ENCODE assay signal across 8 cellular contexts in genomic region chr15:65305144-65305758, GRCh38. TPM values are rescaled to one million over a fixed set of nuclear protein-coding genes. Genes with fewer than 3 reads are reported as not detected.
DNase-seq lines count a peak whose midpoint lies in the region; ATAC-seq, FAIRE-seq and TF ChIP-seq lines count a peak whose summit lies in the region.

No MANE protein-coding gene starts in this region.

- POLR2A ChIA-PET in HepG2 (lab: Yijun Ruan, JAX): interaction anchor here (0.6 to 2.4 kb wide), 34 partner anchors 9 to 1142 kb away, joined by 3 to 50 read pairs (median 6); partner anchors contain the start of genes CLPX, DPP8, HACD3 and IGDCC3

- in situ Hi-C loops in HepG2 (cut with HindIII; ENCODE audit: extremely low pct_ligation_motif_present, low pct_unique_long_range_greater_than_20kb): no loop called here

- H3K4me3 Mint-ChIP-seq in activated naive CD4-positive, alpha-beta T cell treated with anti-CD3 and anti-CD28 coated beads, Interleukin-2, amount 50 U/mL, for 24 hours: peak overlapping the region; percentile 99

- TF ChIP-seq POLR2A in HepG2 (IDR thresholded peaks at IDR 0.05; ENCODE audit: insufficient read depth in 1 of 2, low read depth in 2 of 2, low read length in 2 of 2): no peak; a peak in 1 of 4 replicates
- no peak for TF ChIP-seq POLR2A in tibial nerve (IDR thresholded peaks at IDR 0.05)

- H3K27ac ChIP-seq in HepG2 (ENCODE audit: extremely low read length, insufficient read depth, low read length): peak overlapping the region; percentile 91
- H3K27ac ChIP-seq in tibial nerve: peak overlapping the region; percentile 81 to 94 (median 85)

- H3K4me3 ChIP-seq in BE2C (ENCODE audit: low read depth, low read length) (peak overlapping the region; percentile 2), HepG2 (replicated peaks in 1 of 3; ENCODE audit: insufficient read depth in 1 of 3, low read depth in 2 of 3, low read length in 3 of 3) (peak overlapping the region in 1 of 3 experiments; percentile 23; a peak in 2 of 6 replicates), tibial nerve (peak overlapping the region; percentile 10 to 67 (median 52)), foreskin fibroblast (ENCODE audit: low read depth in 1 of 2, low read length in 2 of 2) (no peak overlapping the region)

- no peaks in the 10 kb centered on the region for H3K27me3 Mint-ChIP-seq in activated naive CD4-positive, alpha-beta T cell treated with anti-CD3 and anti-CD28 coated beads, Interleukin-2, amount 50 U/mL, for 24 hours

- no peaks in the 10 kb centered on the region for H4K20me1 ChIP-seq in HepG2 (ENCODE audit: insufficient read depth, low read length)

- peaks cover 30% of the 10 kb centered on the region for H3K4me1 Mint-ChIP-seq in activated naive CD4-positive, alpha-beta T cell treated with anti-CD3 and anti-CD28 coated beads, Interleukin-2, amount 50 U/mL, for 24 hours

- H3K4me2 ChIP-seq in HepG2 (ENCODE audit: low read depth, low read length): peak overlapping the region; percentile 70

- BruUV-seq in HepG2 (replicated peaks; lab: Mats Ljungman, UMichigan): no TSS peak

- H3K36me3 ChIP-seq in BE2C: no peaks in the 10 kb centered on the region
- no peaks in the 10 kb centered on the region for H3K36me3 ChIP-seq in HepG2 (replicated peaks in 1 of 2; ENCODE audit: control insufficient read depth in 1 of 2, insufficient read depth in 2 of 2, low read length in 2 of 2)
- no peaks in the 10 kb centered on the region for H3K36me3 ChIP-seq in tibial nerve

- H3K36me3 Mint-ChIP-seq in activated naive CD4-positive, alpha-beta T cell treated with anti-CD3 and anti-CD28 coated beads, Interleukin-2, amount 50 U/mL, for 24 hours: no peaks in the 10 kb centered on the region

- intact Hi-C loops in HepG2 (cut with micrococcal nuclease; ENCODE audit: unreplicated experiment): no loop called here

- H3K4me1 ChIP-seq in BE2C (peaks cover 4% of the 10 kb centered on the region; the same call in 1 of the 2 replicates), HepG2 (ENCODE audit: insufficient read depth, low read length) (peaks cover 42% of the 10 kb centered on the region), tibial nerve (peaks cover 0 to 17% (median 5%) of the 10 kb centered on the region in 4 donors)

- TF ChIP-seq EP300 in HepG2 (IDR thresholded peaks at IDR 0.05; ENCODE audit: low read depth in 2 of 2, low read length in 2 of 2) (no peak), HepG2 (CRISPR knock-in tag; IDR thresholded peaks at IDR 0.05; ENCODE audit: borderline replicate concordance) (no peak), tibial nerve (IDR thresholded peaks at IDR 0.05) (no peak)

- peak overlapping the region; percentile 99 for H3K27ac Mint-ChIP-seq in activated naive CD4-positive, alpha-beta T cell treated with anti-CD3 and anti-CD28 coated beads, Interleukin-2, amount 50 U/mL, for 24 hours

- H3K9me3 ChIP-seq in BE2C (no peaks in the 10 kb centered on the region), HepG2 (ENCODE audit: low read length) (no peaks in the 10 kb centered on the region), tibial nerve (no peaks in the 10 kb centered on the region)

- peak overlapping the region; percentile 86; the same call in 1 of the 2 replicates for H3K9ac ChIP-seq in HepG2 (ENCODE audit: insufficient read depth, low read depth, low read length)

- no peak for DNase-seq in BE2C
- DNase-seq in HepG2 (ENCODE audit: low spot score): no peak
- DNase-seq in tibial nerve (ENCODE audit: low spot score in 2 of 2): no peak
- no peak for DNase-seq in foreskin fibroblast
- no peak for DNase-seq in stimulated activated CD4-positive, alpha-beta T cell treated with anti-CD3 and anti-CD28 coated beads, Interleukin-12 subunit alpha, Interleukin-12 subunit beta, amount 100 ng/mL, for 4 hours
- DNase-seq in NCI-H524 treated with DMSO at 0.1 percent for 48 hours (lab: John Stamatoyannopoulos, UW): no peak

- no peaks in the 10 kb centered on the region for H3K9me3 Mint-ChIP-seq in activated naive CD4-positive, alpha-beta T cell treated with anti-CD3 and anti-CD28 coated beads, Interleukin-2, amount 50 U/mL, for 24 hours

- no peak overlapping the region for H2AFZ ChIP-seq in HepG2 (ENCODE audit: low read length)

- FAIRE-seq in HepG2 (lab: Jason Lieb, UNC): no peak

- CTCF ChIA-PET in HepG2 (lab: Yijun Ruan, JAX; ENCODE audit: low intra/inter-chr PET ratio, low total read pairs): interaction anchor here (1.0 kb wide), 1 partner anchor 116 kb away, joined by 5 read pairs; no protein-coding TSS in a partner anchor

- no peak for TF ChIP-seq RAD21 in HepG2 (CRISPR knock-in tag; IDR thresholded peaks at IDR 0.05)

- H3K27me3 ChIP-seq in BE2C: no peaks in the 10 kb centered on the region
- H3K27me3 ChIP-seq in HepG2 (ENCODE audit: control insufficient read depth in 1 of 2, insufficient read depth in 2 of 2, low read length in 2 of 2): no peaks in the 10 kb centered on the region; a peak in 1 of 5 replicates
- H3K27me3 ChIP-seq in tibial nerve: no peaks in the 10 kb centered on the region

- ATAC-seq in HG02678 (IDR thresholded peaks at IDR 0.05; ENCODE audit: unreplicated experiment) (peak; percentile 36), HepG2 (peak; percentile 47)

- TF ChIP-seq CTCF in BE2C (IDR thresholded peaks at IDR 0.05; ENCODE audit: low read depth, low read length): no peak
- TF ChIP-seq CTCF in HepG2 (CRISPR knock-in tag; IDR thresholded peaks at IDR 0.05): no peak
- TF ChIP-seq CTCF in tibial nerve (IDR thresholded peaks at IDR 0.05): no peak
- no peak for TF ChIP-seq CTCF in foreskin fibroblast (IDR thresholded peaks at IDR 0.05; ENCODE audit: low read depth, low read length)

- 22% methylated on average over 14 of the region's 14 CpGs for WGBS in HepG2 (ENCODE audit: low lambda C conversion rate)
- 48 to 49% methylated on average over 14 of the region's 14 CpGs for WGBS in tibial nerve, 2 donors

- no peaks in the 10 kb centered on the region for H3K79me2 ChIP-seq in HepG2 (ENCODE audit: insufficient read depth, low read length)

RNA-seq across cellular contexts. Expression of gene RNU5B-1, which starts 0.8 kb away (rescaled TPM):
- polyA plus RNA-seq in BE2C (2012; ENCODE audit: insufficient read depth, insufficient read length, low read depth): not detected
- total RNA-seq in HepG2 (2016; rRNA removed; fragmentation: Illumina TruSeq; extraction: Trizol) (417 and 1,646 TPM in 2 replicates), tibial nerve (not detected)
- 2,099 and 2,605 TPM in 2 replicates for total RNA-seq in HepG2 (2016; cell fraction: cytosol; rRNA removed; fragmentation: Illumina TruSeq; extraction: Trizol; ENCODE audit: low read depth)
- 240 and 1,608 TPM in 2 replicates for total RNA-seq in HepG2 (2016; cell fraction: insoluble cytoplasmic fraction; rRNA removed; fragmentation: Illumina TruSeq; extraction: Trizol)
- 403 and 510 TPM in 2 replicates for total RNA-seq in HepG2 (2016; cell fraction: membrane; rRNA removed; fragmentation: Illumina TruSeq; extraction: Trizol)
- total RNA-seq in HepG2 (2016; cell fraction: nucleus; rRNA removed; fragmentation: Illumina TruSeq; extraction: Trizol): 7,864 and 11,549 TPM in 2 replicates
- polyA plus RNA-seq in HepG2 (2011; rRNA removed): not detected in 2 replicates
- polyA plus RNA-seq in HepG2 (2011; cell fraction: cytosol; rRNA removed): not detected in 2 replicates
- under 0.01 TPM in 2 replicates for polyA plus RNA-seq in HepG2 (2011; cell fraction: nucleus; rRNA removed)
- polyA plus RNA-seq in HepG2 (2012): not detected in 2 replicates
- 44.4 TPM in 1 of 2 replicates, not detected in the other for polyA plus RNA-seq in HepG2 (2016; cell fraction: cytosol; fragmentation: Illumina TruSeq; extraction: Trizol; ENCODE audit: low read depth)
- not detected in 2 replicates for polyA plus RNA-seq in HepG2 (2016; cell fraction: insoluble cytoplasmic fraction; fragmentation: Illumina TruSeq; extraction: Trizol; ENCODE audit: low read depth)
- polyA plus RNA-seq in HepG2 (2016; cell fraction: membrane; fragmentation: Illumina TruSeq; extraction: Trizol; ENCODE audit: low read depth): not detected in 2 replicates
- polyA plus RNA-seq in HepG2 (2016; cell fraction: nucleus; fragmentation: Illumina TruSeq; extraction: Trizol; ENCODE audit: insufficient read depth, low read depth): not detected in 2 replicates
- polyA minus RNA-seq in HepG2 (2011; rRNA and poly(A)+ RNA removed; ENCODE audit: low replicate concordance): under 0.01 TPM in 2 replicates
- 1,229 and 3,173 TPM in 2 replicates for polyA minus RNA-seq in HepG2 (2011; cell fraction: cytosol; rRNA and poly(A)+ RNA removed)
- polyA minus RNA-seq in HepG2 (2011; cell fraction: nucleus; rRNA and poly(A)+ RNA removed): under 0.01 TPM in 2 replicates

RNA-seq across cellular contexts. Expression of gene RNU5A-1, which starts 9.4 kb away (rescaled TPM):
- not detected for polyA plus RNA-seq in BE2C (2012; ENCODE audit: insufficient read depth, insufficient read length, low read depth)
- total RNA-seq in HepG2 (2016; rRNA removed; fragmentation: Illumina TruSeq; extraction: Trizol): 292 and 3,645 TPM in 2 replicates
- total RNA-seq in HepG2 (2016; cell fraction: cytosol; rRNA removed; fragmentation: Illumina TruSeq; extraction: Trizol; ENCODE audit: low read depth): 5,468 and 5,947 TPM in 2 replicates
- 514 and 3,325 TPM in 2 replicates for total RNA-seq in HepG2 (2016; cell fraction: insoluble cytoplasmic fraction; rRNA removed; fragmentation: Illumina TruSeq; extraction: Trizol)
- 1,210 and 1,231 TPM in 2 replicates for total RNA-seq in HepG2 (2016; cell fraction: membrane; rRNA removed; fragmentation: Illumina TruSeq; extraction: Trizol)
- 14,015 and 18,308 TPM in 2 replicates for total RNA-seq in HepG2 (2016; cell fraction: nucleus; rRNA removed; fragmentation: Illumina TruSeq; extraction: Trizol)
- not detected in 2 replicates for polyA plus RNA-seq in HepG2 (2011; rRNA removed)
- polyA plus RNA-seq in HepG2 (2011; cell fraction: cytosol; rRNA removed): not detected in 2 replicates
- not detected in 2 replicates for polyA plus RNA-seq in HepG2 (2011; cell fraction: nucleus; rRNA removed)
- not detected in 2 replicates for polyA plus RNA-seq in HepG2 (2012)
- polyA plus RNA-seq in HepG2 (2016; cell fraction: cytosol; fragmentation: Illumina TruSeq; extraction: Trizol; ENCODE audit: low read depth): 55.5 TPM in 1 of 2 replicates, not detected in the other
- polyA plus RNA-seq in HepG2 (2016; cell fraction: insoluble cytoplasmic fraction; fragmentation: Illumina TruSeq; extraction: Trizol; ENCODE audit: low read depth): not detected in 2 replicates
- polyA plus RNA-seq in HepG2 (2016; cell fraction: membrane; fragmentation: Illumina TruSeq; extraction: Trizol; ENCODE audit: low read depth): not detected in 2 replicates
- not detected in 2 replicates for polyA plus RNA-seq in HepG2 (2016; cell fraction: nucleus; fragmentation: Illumina TruSeq; extraction: Trizol; ENCODE audit: insufficient read depth, low read depth)
- polyA minus RNA-seq in HepG2 (2011; rRNA and poly(A)+ RNA removed; ENCODE audit: low replicate concordance): under 0.01 TPM in 2 replicates
- polyA minus RNA-seq in HepG2 (2011; cell fraction: cytosol; rRNA and poly(A)+ RNA removed): 527 and 1,161 TPM in 2 replicates
- polyA minus RNA-seq in HepG2 (2011; cell fraction: nucleus; rRNA and poly(A)+ RNA removed): under 0.01 TPM in 2 replicates
- total RNA-seq in tibial nerve: not detected

RNA-seq across cellular contexts. Expression of gene PARP16, which starts 18.6 kb away (rescaled TPM):
- polyA plus RNA-seq in BE2C (2012; ENCODE audit: insufficient read depth, insufficient read length, low read depth): 8.2 TPM
- total RNA-seq in HepG2 (2016; rRNA removed; fragmentation: Illumina TruSeq; extraction: Trizol) (6.7 and 6.8 TPM in 2 replicates), tibial nerve (10 to 100 TPM in 3 of 4 donors, 1 to 10 TPM in 1; 5.9 to 15.5 (median 12.1) TPM)
- total RNA-seq in HepG2 (2016; cell fraction: cytosol; rRNA removed; fragmentation: Illumina TruSeq; extraction: Trizol; ENCODE audit: low read depth): 4.9 and 6.3 TPM in 2 replicates
- total RNA-seq in HepG2 (2016; cell fraction: insoluble cytoplasmic fraction; rRNA removed; fragmentation: Illumina TruSeq; extraction: Trizol): 5.8 and 6.5 TPM in 2 replicates
- 11.7 and 11.9 TPM in 2 replicates for total RNA-seq in HepG2 (2016; cell fraction: membrane; rRNA removed; fragmentation: Illumina TruSeq; extraction: Trizol)
- total RNA-seq in HepG2 (2016; cell fraction: nucleus; rRNA removed; fragmentation: Illumina TruSeq; extraction: Trizol): 8.4 and 9.2 TPM in 2 replicates
- 7.6 and 8.3 TPM in 2 replicates for polyA plus RNA-seq in HepG2 (2011; rRNA removed)
- polyA plus RNA-seq in HepG2 (2011; cell fraction: cytosol; rRNA removed): 6.1 and 7.9 TPM in 2 replicates
- 8.2 and 9.3 TPM in 2 replicates for polyA plus RNA-seq in HepG2 (2011; cell fraction: nucleus; rRNA removed)
- 9.2 and 9.4 TPM in 2 replicates for polyA plus RNA-seq in HepG2 (2012)
- 6.6 and 8.4 TPM in 2 replicates for polyA plus RNA-seq in HepG2 (2016; cell fraction: cytosol; fragmentation: Illumina TruSeq; extraction: Trizol; ENCODE audit: low read depth)
- polyA plus RNA-seq in HepG2 (2016; cell fraction: insoluble cytoplasmic fraction; fragmentation: Illumina TruSeq; extraction: Trizol; ENCODE audit: low read depth): 10.0 and 11.7 TPM in 2 replicates
- polyA plus RNA-seq in HepG2 (2016; cell fraction: membrane; fragmentation: Illumina TruSeq; extraction: Trizol; ENCODE audit: low read depth): 13.5 and 13.8 TPM in 2 replicates
- polyA plus RNA-seq in HepG2 (2016; cell fraction: nucleus; fragmentation: Illumina TruSeq; extraction: Trizol; ENCODE audit: insufficient read depth, low read depth): 11.6 and 13.2 TPM in 2 replicates
- polyA minus RNA-seq in HepG2 (2011; rRNA and poly(A)+ RNA removed; ENCODE audit: low replicate concordance): 9.3 and 10.7 TPM in 2 replicates
- 6.5 and 6.6 TPM in 2 replicates for polyA minus RNA-seq in HepG2 (2011; cell fraction: cytosol; rRNA and poly(A)+ RNA removed)
- polyA minus RNA-seq in HepG2 (2011; cell fraction: nucleus; rRNA and poly(A)+ RNA removed): 4.8 and 8.6 TPM in 2 replicates

Comparison
In these comparisons a context has a peak if more than half of its experiments do, and no peak if none do; other contexts are left out.
1. H3K4me3 ChIP-seq: peak in BE2C (single experiment) and tibial nerve (4 of 4); none in foreskin fibroblast (0 of 2).
2. RNA of gene RNU5B-1, which starts 0.8 kb away (total RNA-seq): 240 to 11,549 TPM in HepG2; not detected in tibial nerve; every median in the first group is over 100 times any median in the second.
3. RNA of gene RNU5A-1, which starts 9.4 kb away (total RNA-seq): 292 to 18,308 TPM in HepG2; not detected in tibial nerve; every median in the first group is over 100 times any median in the second.